Comparison of ENCODE assay signal across 1 cellular context in genomic region chr11:62841361-62842170, GRCh38.
TF ChIP-seq lines count a peak whose summit lies in the region.

No MANE protein-coding gene starts in this region.

TF ChIP-seq in K562, 482 proteins besides CTCF, POLR2A, EP300 and RAD21 (continued from another document and continues in another):
- TF ChIP-seq ZNF407 (IDR thresholded peaks at IDR 0.05; ENCODE audit: low read depth) = no peak
- peak; percentile 93 for TF ChIP-seq JUNB (CRISPR knock-in tag; conservative IDR thresholded peaks at IDR 0.05)
- peak; percentile 96 for TF ChIP-seq ZNF23 (CRISPR knock-in tag; IDR thresholded peaks at IDR 0.05)
- no peak for TF ChIP-seq POLR3A (IDR thresholded peaks at IDR 0.05; ENCODE audit: borderline replicate concordance, extremely low read depth, insufficient read depth, insufficient read length)
- TF ChIP-seq NCOA2 (IDR thresholded peaks at IDR 0.05; ENCODE audit: partially characterized antibody in 2 of 2) = no peak
- TF ChIP-seq ZNF253 (CRISPR knock-in tag; conservative IDR thresholded peaks at IDR 0.05) = peak; percentile 100
- TF ChIP-seq JUND (IDR thresholded peaks at IDR 0.05; ENCODE audit: borderline replicate concordance, low read depth, low read length) = peak; percentile 63
- 0 out of 3 replicates have a peak, but pooled peaks have one; percentile 18 for TF ChIP-seq JUND (tag; IDR thresholded peaks at IDR 0.05; ENCODE audit: borderline replicate concordance, low read depth, low read length)
- no peak for TF ChIP-seq CTCFL (IDR thresholded peaks at IDR 0.05; ENCODE audit: borderline replicate concordance, insufficient read depth, low read depth, low read length, poor library complexity, severe bottlenecking)
- TF ChIP-seq CCNT2 (IDR thresholded peaks at IDR 0.05; ENCODE audit: borderline replicate concordance, extremely low read depth, insufficient read length, low read depth, low read length) = no peak
- peak; percentile 99 for TF ChIP-seq THRAP3 (IDR thresholded peaks at IDR 0.05; ENCODE audit: borderline replicate concordance)
- peak; percentile 85 for TF ChIP-seq GABPB1 (CRISPR knock-in tag; IDR thresholded peaks at IDR 0.05)
- TF ChIP-seq NCOR1 (IDR thresholded peaks at IDR 0.05) = peak; percentile 100
- no peak for TF ChIP-seq RBM15 (IDR thresholded peaks at IDR 0.05; ENCODE audit: insufficient read depth, low read length)
- no peak for TF ChIP-seq ZNF280A (IDR thresholded peaks at IDR 0.05; ENCODE audit: low read depth, partially characterized antibody)
- TF ChIP-seq AFF4 (CRISPR knock-in tag; IDR thresholded peaks at IDR 0.05) = peak; percentile 100
- TF ChIP-seq LCOR (CRISPR knock-in tag; IDR thresholded peaks at IDR 0.05) = peak; percentile 98
- no peak for TF ChIP-seq TRIM28 (IDR thresholded peaks at IDR 0.05)
- peak; percentile 71 for TF ChIP-seq VEZF1 (CRISPR knock-in tag; IDR thresholded peaks at IDR 0.05)
- peak; percentile 84 for TF ChIP-seq KLF13 (tag; IDR thresholded peaks at IDR 0.05; ENCODE audit: borderline replicate concordance, low read depth)
- no peak; the same call in 1 of the 2 replicates for TF ChIP-seq TFAP4 (CRISPR knock-in tag; IDR thresholded peaks at IDR 0.05; ENCODE audit: borderline replicate concordance)
- peak; percentile 100 for TF ChIP-seq CGGBP1 (CRISPR knock-in tag; IDR thresholded peaks at IDR 0.05)
- no peak; the same call in 1 of the 2 replicates for TF ChIP-seq ZNF79 (CRISPR knock-in tag; IDR thresholded peaks at IDR 0.05; ENCODE audit: low read depth)
- peak; percentile 98 for TF ChIP-seq MBD2 (IDR thresholded peaks at IDR 0.05; ENCODE audit: borderline replicate concordance, low read depth)
- peak; percentile 100 for TF ChIP-seq ZNF609 (CRISPR knock-in tag; IDR thresholded peaks at IDR 0.05; ENCODE audit: borderline replicate concordance)
- TF ChIP-seq SMARCA4 (IDR thresholded peaks at IDR 0.05) = peak; percentile 51; the same call in 1 of the 2 replicates
- TF ChIP-seq ZBTB7A (IDR thresholded peaks at IDR 0.05; ENCODE audit: borderline replicate concordance, control insufficient read depth, low read depth, low read length) = 0 out of 2 replicates have a peak, but pooled peaks have one; percentile 50
- peak; percentile 77; the same call in 1 of the 2 replicates for TF ChIP-seq ZKSCAN8 (CRISPR knock-in tag; IDR thresholded peaks at IDR 0.05)
- TF ChIP-seq TAF7 (tag; IDR thresholded peaks at IDR 0.05) = peak; percentile 53; the same call in 1 of the 2 replicates
- no peak for TF ChIP-seq SETDB1 (IDR thresholded peaks at IDR 0.05; ENCODE audit: low read length)
- TF ChIP-seq ZNF263 (CRISPR knock-in tag; IDR thresholded peaks at IDR 0.05; ENCODE audit: borderline replicate concordance) = no peak; the same call in 1 of the 2 replicates
- no peak for TF ChIP-seq FOXA1 (IDR thresholded peaks at IDR 0.05; ENCODE audit: borderline replicate concordance)
- TF ChIP-seq ATF1 (CRISPR knock-in tag; IDR thresholded peaks at IDR 0.05) = 0 out of 2 replicates have a peak, but pooled peaks have one; percentile 21
- peak; percentile 87 for TF ChIP-seq ATF1 (tag; IDR thresholded peaks at IDR 0.05)
